ENCODE assay signal across 17 cellular contexts in the genomic region with DNA sequence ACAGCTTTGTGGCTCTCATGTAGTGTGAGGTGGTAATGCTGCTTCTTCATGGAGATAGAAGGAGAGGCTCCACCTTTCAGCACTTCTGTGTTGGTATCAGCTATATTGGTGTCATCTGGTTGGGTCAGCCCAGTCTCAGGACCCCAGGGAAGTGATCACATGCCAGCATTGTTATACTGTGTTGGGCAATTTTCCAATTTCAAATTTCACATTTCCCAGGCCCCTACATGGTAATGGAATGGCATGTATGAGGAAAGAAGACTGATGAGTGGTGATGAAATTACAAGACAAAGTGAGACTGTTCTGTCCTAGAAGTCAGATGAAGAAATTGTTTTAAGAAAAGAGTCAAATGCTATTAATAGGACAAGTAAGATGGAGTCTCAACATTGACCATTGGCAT.
"Had no signal": no experiment of that assay in that cellular context is flagged by ENCODE, and none has a peak within 500 bp of the region (broad histone marks: within the 10 kb centered on the region; RNA-seq: fewer than 3 reads in every experiment).

No MANE protein-coding gene starts in this region.

- FAIRE-seq: endothelial cell of umbilical vein, pancreas had no signal

- H3K27me3 ChIP-seq: adrenal gland, gastroesophageal sphincter, heart right ventricle, pancreas, sigmoid colon, tibial artery, uterus had no signal

- DNase-seq: activated CD4-positive, CD25-positive, alpha-beta regulatory T cell treated with anti-CD3 and anti-CD28 coated beads, Interleukin-2, amount 50 U/mL, for 72 hours; activated naive CD4-positive, alpha-beta T cell treated with anti-CD3 and anti-CD28 coated beads, Interleukin-2, amount 10 ng/mL, durations not matched to agents 7 days and 5 days; adrenal gland; cortex of kidney; effector CD4-positive, alpha-beta T cell; heart right ventricle; lower lobe of right lung; naive B cell; pancreas; sigmoid colon; stimulated activated CD4-positive, alpha-beta T cell treated with anti-CD3 and anti-CD28 coated beads, Interleukin-2, amount 100 ng/mL, for 48 hours; stimulated activated naive B cell treated with anti-CD40 and anti-IgM and Interleukin-4, amounts not matched to agents 10 μg/mL and 1 μg/mL and 100 μg/mL, for 72 hours; T-helper 9 cell; tibial artery; uterus had no signal

- H3K4me3 ChIP-seq: adrenal gland, gastroesophageal sphincter, heart right ventricle, lower lobe of right lung, pancreas, sigmoid colon, tibial artery, uterus had no signal

- H3K36me3 ChIP-seq: adrenal gland, gastroesophageal sphincter, heart right ventricle, lower lobe of right lung, pancreas, sigmoid colon, tibial artery, uterus had no signal

- H3K4me1 ChIP-seq: sigmoid colon, tibial artery, uterus had no signal

- H3K9me3 ChIP-seq: lower lobe of right lung had no signal

- H3K27ac ChIP-seq: adrenal gland, gastroesophageal sphincter, heart right ventricle, lower lobe of right lung, pancreas, sigmoid colon, tibial artery, uterus had no signal
